ENCODE assay signal across 1 cellular context in genomic region chr9:92378825-92379535, GRCh38.
TF ChIP-seq lines count a peak whose summit lies in the region.

No MANE protein-coding gene starts in this region.

TF ChIP-seq in SK-N-SH treated with all-trans-retinoic acid at 6 μM for 48 hours, 23 proteins besides CTCF, POLR2A, EP300 and RAD21 (continued from another document):
- no peak for TF ChIP-seq TOX (CRISPR knock-in tag; IDR thresholded peaks at IDR 0.05; ENCODE audit: borderline replicate concordance)
- no peak for TF ChIP-seq RARB (CRISPR knock-in tag; IDR thresholded peaks at IDR 0.05)
- no peak for TF ChIP-seq OSR1 (CRISPR knock-in tag; IDR thresholded peaks at IDR 0.05)
- TF ChIP-seq, protein P1, sequence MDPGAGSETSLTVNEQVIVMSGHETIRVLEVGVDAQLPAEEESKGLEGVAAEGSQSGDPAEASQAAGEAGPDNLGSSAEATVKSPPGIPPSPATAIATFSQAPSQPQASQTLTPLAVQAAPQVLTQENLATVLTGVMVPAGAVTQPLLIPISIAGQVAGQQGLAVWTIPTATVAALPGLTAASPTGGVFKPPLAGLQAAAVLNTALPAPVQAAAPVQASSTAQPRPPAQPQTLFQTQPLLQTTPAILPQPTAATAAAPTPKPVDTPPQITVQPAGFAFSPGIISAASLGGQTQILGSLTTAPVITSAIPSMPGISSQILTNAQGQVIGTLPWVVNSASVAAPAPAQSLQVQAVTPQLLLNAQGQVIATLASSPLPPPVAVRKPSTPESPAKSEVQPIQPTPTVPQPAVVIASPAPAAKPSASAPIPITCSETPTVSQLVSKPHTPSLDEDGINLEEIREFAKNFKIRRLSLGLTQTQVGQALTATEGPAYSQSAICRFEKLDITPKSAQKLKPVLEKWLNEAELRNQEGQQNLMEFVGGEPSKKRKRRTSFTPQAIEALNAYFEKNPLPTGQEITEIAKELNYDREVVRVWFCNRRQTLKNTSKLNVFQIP (CRISPR knock-in tag; IDR thresholded peaks at IDR 0.05; ENCODE audit: borderline replicate concordance, low read depth): no peak
- no peak for TF ChIP-seq ZFP30 (CRISPR knock-in tag; IDR thresholded peaks at IDR 0.05)
- TF ChIP-seq ZNF565 (CRISPR knock-in tag; conservative IDR thresholded peaks at IDR 0.05; ENCODE audit: low read depth): no peak
- TF ChIP-seq, protein P2, sequence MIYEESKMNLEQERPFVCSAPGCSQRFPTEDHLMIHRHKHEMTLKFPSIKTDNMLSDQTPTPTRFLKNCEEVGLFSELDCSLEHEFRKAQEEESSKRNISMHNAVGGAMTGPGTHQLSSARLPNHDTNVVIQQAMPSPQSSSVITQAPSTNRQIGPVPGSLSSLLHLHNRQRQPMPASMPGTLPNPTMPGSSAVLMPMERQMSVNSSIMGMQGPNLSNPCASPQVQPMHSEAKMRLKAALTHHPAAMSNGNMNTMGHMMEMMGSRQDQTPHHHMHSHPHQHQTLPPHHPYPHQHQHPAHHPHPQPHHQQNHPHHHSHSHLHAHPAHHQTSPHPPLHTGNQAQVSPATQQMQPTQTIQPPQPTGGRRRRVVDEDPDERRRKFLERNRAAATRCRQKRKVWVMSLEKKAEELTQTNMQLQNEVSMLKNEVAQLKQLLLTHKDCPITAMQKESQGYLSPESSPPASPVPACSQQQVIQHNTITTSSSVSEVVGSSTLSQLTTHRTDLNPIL (CRISPR knock-in tag; IDR thresholded peaks at IDR 0.05; ENCODE audit: low read depth): no peak
- TF ChIP-seq GLIS3 (CRISPR knock-in tag; IDR thresholded peaks at IDR 0.05): no peak
TF ChIP-seq in SK-N-SH treated with all-trans-retinoic acid at 6 μM for 48 hours: peak in this region for 0.
